Comparison of ENCODE assay signal across 8 cellular contexts in the genomic region with DNA sequence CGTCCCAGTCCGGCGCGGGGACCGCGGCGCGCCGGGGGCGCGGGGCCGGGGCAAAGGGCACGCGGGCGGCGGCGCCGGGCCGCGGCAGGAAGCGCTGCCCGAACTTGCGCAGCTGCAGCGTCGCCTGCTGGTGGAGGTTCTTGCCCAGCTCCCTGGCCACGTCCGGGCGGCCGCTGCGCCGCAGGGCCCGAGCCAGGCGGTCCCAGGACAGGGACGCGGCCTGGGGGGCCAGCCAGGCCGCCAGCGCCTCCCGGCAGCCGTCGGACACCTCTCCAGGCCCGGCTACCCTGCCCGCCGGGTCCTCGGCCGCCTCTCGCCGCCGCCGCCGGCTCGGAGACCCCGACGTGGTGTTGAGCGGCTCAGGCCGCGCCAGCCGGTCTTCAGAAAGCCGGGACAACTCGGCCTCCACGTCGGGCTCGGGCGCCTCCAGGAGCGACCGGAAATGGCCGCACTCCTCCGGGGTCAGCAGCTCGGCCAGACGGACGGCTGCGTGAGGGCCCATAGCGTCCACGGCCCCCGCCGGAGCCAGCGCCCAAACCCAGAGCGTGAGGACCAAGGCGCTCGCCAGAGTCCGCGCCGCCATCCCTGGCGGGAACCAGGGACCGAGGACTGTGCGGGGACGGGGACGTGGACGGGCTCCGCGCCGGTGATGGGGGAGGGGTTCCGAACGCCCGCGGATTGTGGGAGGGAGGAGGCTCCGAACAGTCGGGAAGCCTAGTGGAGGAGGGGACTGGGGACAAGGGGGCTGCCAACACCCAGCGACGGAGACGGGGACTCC. TPM values are rescaled to one million over a fixed set of nuclear protein-coding genes. Genes with fewer than 3 reads are reported as not detected.
DNase-seq lines count a peak whose midpoint lies in the region; ATAC-seq and TF ChIP-seq lines count a peak whose summit lies in the region.

No MANE protein-coding gene starts in this region.

- CTCF ChIA-PET in activated CD4-positive, alpha-beta memory T cell treated with anti-CD3 and anti-CD28 coated beads, Interleukin-2, amount 10 ng/mL, durations not matched to agents 7 days and 5 days (lab: Charles Lee), result interaction anchor here (0.7 to 2.8 kb wide), 9 partner anchors 7 to 398 kb away, joined by 3 to 16 read pairs (median 3); no protein-coding TSS in a partner anchor

- in situ Hi-C loops in G401 (cut with HindIII; ENCODE audit: low sequenced_read_pairs), result no loop called here

- peaks cover 6% of the 10 kb centered on the region for H3K4me1 Mint-ChIP-seq in activated CD4-positive, alpha-beta memory T cell treated with anti-CD3 and anti-CD28 coated beads, Interleukin-2, amount 10 ng/mL, durations not matched to agents 7 days and 5 days

- H3K9me3 Mint-ChIP-seq in activated CD4-positive, alpha-beta memory T cell treated with anti-CD3 and anti-CD28 coated beads, Interleukin-2, amount 10 ng/mL, durations not matched to agents 7 days and 5 days, result no peaks in the 10 kb centered on the region

- peak overlapping the region; percentile 48 for H3K4me3 ChIP-seq in ectodermal cell (ENCODE audit: insufficient read depth, low read depth, low read length)
- H3K4me3 ChIP-seq in lower leg skin (ENCODE audit: low read depth, poor library complexity, severe bottlenecking), result peak overlapping the region; percentile 36

- H3K27me3 ChIP-seq in ectodermal cell (ENCODE audit: control insufficient read depth, insufficient read depth, low read length, poor library complexity, severe bottlenecking), result peaks cover 25% of the 10 kb centered on the region

- H3K4me3 Mint-ChIP-seq in activated CD4-positive, alpha-beta memory T cell treated with anti-CD3 and anti-CD28 coated beads, Interleukin-2, amount 10 ng/mL, durations not matched to agents 7 days and 5 days, result peak overlapping the region; percentile 54

- H3K27ac ChIP-seq in ectodermal cell (ENCODE audit: insufficient read depth, low read depth, low read length, poor library complexity, severe bottlenecking), result no peak overlapping the region

- TF ChIP-seq POLR2A in lower leg skin (IDR thresholded peaks at IDR 0.05), result no peak

- DNase-seq in G401 (ENCODE audit: low spot score), result peak; percentile 51
- peak; percentile 29 for DNase-seq in NCI-H146 treated with DMSO at 0.1 percent for 48 hours (lab: John Stamatoyannopoulos, UW; ENCODE audit: unreplicated experiment)
- DNase-seq in activated CD4-positive, alpha-beta memory T cell treated with anti-CD3 and anti-CD28 coated beads, Interleukin-2, amount 10 ng/mL, durations not matched to agents 7 days and 5 days, result peak; percentile 68
- DNase-seq in lower leg skin (ENCODE audit: low spot score in 2 of 2), result peak in 1 of 2 donors; percentile 93
- DNase-seq in stimulated activated CD4-positive, alpha-beta T cell treated with anti-CD3 and anti-CD28 coated beads, Interleukin-4, amount 100 ng/mL, for 1 hour, result peak; percentile 76

- no peak for ATAC-seq in GM19463 (IDR thresholded peaks at IDR 0.05; ENCODE audit: unreplicated experiment)
- no peak for ATAC-seq in GM21423 (IDR thresholded peaks at IDR 0.05; ENCODE audit: unreplicated experiment)

- no peaks in the 10 kb centered on the region for H3K9me3 ChIP-seq in ectodermal cell (ENCODE audit: control insufficient read depth, low read length)

- H3K36me3 Mint-ChIP-seq in activated CD4-positive, alpha-beta memory T cell treated with anti-CD3 and anti-CD28 coated beads, Interleukin-2, amount 10 ng/mL, durations not matched to agents 7 days and 5 days (ENCODE audit: low read depth), result no peaks in the 10 kb centered on the region

- intact Hi-C loops in lower leg skin (cut with DNase I; ENCODE audit: low total_unique reads), result no loop called here

- peaks cover 10% of the 10 kb centered on the region for H3K4me1 ChIP-seq in ectodermal cell (ENCODE audit: control insufficient read depth, insufficient read depth, low read length)

- H3K27me3 Mint-ChIP-seq in activated CD4-positive, alpha-beta memory T cell treated with anti-CD3 and anti-CD28 coated beads, Interleukin-2, amount 10 ng/mL, durations not matched to agents 7 days and 5 days, result peaks cover 30% of the 10 kb centered on the region

- TF ChIP-seq CTCF in lower leg skin (IDR thresholded peaks at IDR 0.05), result no peak

- 4 to 5% methylated on average over 100 of the region's 100 CpGs for WGBS in ectodermal cell, 2 experiments
- WGBS in lower leg skin, 2 donors, result 5 to 8% methylated on average over 16 to 24 of the region's 100 CpGs

- no peak overlapping the region for H3K27ac Mint-ChIP-seq in activated CD4-positive, alpha-beta memory T cell treated with anti-CD3 and anti-CD28 coated beads, Interleukin-2, amount 10 ng/mL, durations not matched to agents 7 days and 5 days

- H3K36me3 ChIP-seq in ectodermal cell (ENCODE audit: control insufficient read depth, insufficient read depth, low read length), result peaks cover 2% of the 10 kb centered on the region

- POLR2A ChIA-PET in activated CD4-positive, alpha-beta memory T cell treated with anti-CD3 and anti-CD28 coated beads, Interleukin-2, amount 10 ng/mL, durations not matched to agents 7 days and 5 days (lab: Charles Lee), result interaction anchor here (1.4 kb wide), 1 partner anchor 9 kb away, joined by 7 read pairs; no protein-coding TSS in a partner anchor

RNA-seq across cellular contexts. Expression of gene FIGNL2, which starts 34.0 kb away (rescaled TPM):
- total RNA-seq in G401 (2014; rRNA removed; shearing (Covaris generic)), result 11.1 and 12.8 TPM in 2 replicates
- total RNA-seq in activated CD4-positive, alpha-beta memory T cell treated with anti-CD3 and anti-CD28 coated beads, Interleukin-2, amount 10 ng/mL, durations not matched to agents 7 days and 5 days, result under 1 TPM; 0.23 to 0.33 TPM
- polyA plus RNA-seq in ectodermal cell (2013, experiment 1 of 4), result 46.8 TPM
- 50.3 TPM for polyA plus RNA-seq in ectodermal cell (2013, experiment 2 of 4)
- polyA plus RNA-seq in ectodermal cell (2013, experiment 3 of 4), result 41.4 TPM
- polyA plus RNA-seq in ectodermal cell (2013, experiment 4 of 4), result 43.2 TPM
- under 1 TPM in 3 of 4 donors, not detected in 1; 0.17 to 0.49 (median 0.29) TPM for total RNA-seq in lower leg skin
